In the genomic region with DNA sequence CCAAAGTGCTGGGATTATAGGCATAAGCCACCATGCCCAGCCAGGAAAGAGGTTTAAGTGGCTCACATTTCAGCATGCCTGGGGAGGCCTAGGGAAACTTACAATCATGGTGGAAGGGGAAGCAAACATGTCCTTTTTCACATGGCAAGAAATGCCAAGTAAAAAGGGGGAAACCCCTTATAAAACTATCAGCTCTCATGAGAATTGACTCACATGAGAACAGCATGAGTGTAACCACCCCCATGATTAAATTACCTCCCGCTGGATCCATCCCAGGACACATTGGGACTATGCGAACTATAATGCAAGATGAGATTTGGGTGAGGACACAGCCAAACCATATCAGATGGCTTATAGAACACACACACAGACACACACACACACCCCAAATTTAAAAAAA, we compare ENCODE assay signal across 22 cellular contexts.
"Had no signal": no experiment of that assay in that cellular context is flagged by ENCODE, and none has a peak within 500 bp of the region (broad histone marks: within the 10 kb centered on the region; RNA-seq: fewer than 3 reads in every experiment).

No MANE protein-coding gene starts in this region.

- H3K4me1 Mint-ChIP-seq: mesothelial cell of epicardium had no signal

- H3K9me3 ChIP-seq: esophagus muscularis mucosa, lower lobe of right lung, mucosa of descending colon had no signal

- H3K27ac Mint-ChIP-seq: mesothelial cell of epicardium had no signal

- H3K4me3 Mint-ChIP-seq: mesothelial cell of epicardium had no signal

- ATAC-seq: gastrocnemius medialis, heart right ventricle, left cardiac atrium, left lung, left ventricle myocardium superior, lower lobe of right lung, mucosa of descending colon had no signal

- H3K4me1 ChIP-seq: esophagus muscularis mucosa, gastrocnemius medialis, heart right ventricle, left lung, lower lobe of right lung had no signal

- H3K4me3 ChIP-seq: coronary artery, dorsolateral prefrontal cortex, esophagus muscularis mucosa, gastrocnemius medialis, heart right ventricle, left lung, lower lobe of right lung, mucosa of descending colon had no signal

- H3K27me3 ChIP-seq: dorsolateral prefrontal cortex, esophagus muscularis mucosa, gastrocnemius medialis, heart right ventricle, left lung had no signal

- H3K27ac ChIP-seq: coronary artery, dorsolateral prefrontal cortex, epithelial cell of prostate, esophagus muscularis mucosa, gastrocnemius medialis, heart right ventricle, left lung, lower lobe of right lung had no signal

- DNase-seq: dermis blood vessel endothelial cell; dorsolateral prefrontal cortex; effector CD4-positive, alpha-beta T cell; effector memory CD4-positive, alpha-beta T cell; erythroblast; foreskin fibroblast; foreskin melanocyte; gastrocnemius medialis; glutamatergic neuron; head of caudate nucleus; heart right ventricle; hippocampal formation; left cardiac atrium; left lung; left ventricle myocardium superior; lower lobe of right lung; mesenchymal stem cell; mucosa of descending colon had no signal
